ENCODE assay signal across 26 cellular contexts in genomic region chr2:106339156-106339555, GRCh38.
"Had no signal": no experiment of that assay in that cellular context is flagged by ENCODE, and none has a peak within 500 bp of the region (broad histone marks: within the 10 kb centered on the region; RNA-seq: fewer than 3 reads in every experiment).

No MANE protein-coding gene starts in this region.

- H3K4me1 ChIP-seq: ascending aorta, body of pancreas, SJCRH30 had no signal

- H3K4me3 ChIP-seq: ascending aorta, body of pancreas, Peyer's patch, SJCRH30 had no signal

- H3K27me3 ChIP-seq: ascending aorta, body of pancreas, Peyer's patch, SJCRH30 had no signal

- H3K27ac ChIP-seq: ascending aorta, body of pancreas, Peyer's patch, RWPE1, SJCRH30 had no signal

- ATAC-seq: activated CD8-positive, alpha-beta memory T cell treated with anti-CD3 and anti-CD28 coated beads, Interleukin-2, amount 10 ng/mL, durations not matched to agents 7 days and 5 days; activated naive CD4-positive, alpha-beta T cell treated with anti-CD3 and anti-CD28 coated beads, Interleukin-2, amount 50 U/mL, for 72 hours; activated naive CD8-positive, alpha-beta T cell treated with anti-CD3 and anti-CD28 coated beads, Interleukin-2, amount 50 U/mL, for 24 hours; body of pancreas had no signal

- DNase-seq: activated B cell treated with CpG ODN at 0.5 μM for 24 hours; activated CD4-positive, alpha-beta T cell treated with anti-CD3 and anti-CD28 coated beads for 1 hour; activated CD4-positive, alpha-beta T cell treated with anti-CD3 and anti-CD28 coated beads, Interleukin-2, amount 10 ng/mL, durations not matched to agents 24 days and 14 days; activated CD4-positive, alpha-beta T cell treated with anti-CD3 and anti-CD28 coated beads, Interleukin-2, amount 50 U/mL, for 48 hours; activated CD8-positive, alpha-beta memory T cell treated with anti-CD3 and anti-CD28 coated beads, Interleukin-2, amount 10 ng/mL, durations not matched to agents 7 days and 5 days; activated effector memory CD4-positive, alpha-beta T cell treated with anti-CD3 and anti-CD28 coated beads, Interleukin-2, amount 50 U/mL, for 16 hours; activated naive CD4-positive, alpha-beta T cell treated with Interleukin-2 at 50 U/mL for 16 hours; activated naive CD8-positive, alpha-beta T cell treated with anti-CD3 and anti-CD28 coated beads, Interleukin-2, amount 50 U/mL, for 24 hours; activated T-cell treated with anti-CD3 and anti-CD28 coated beads, Interleukin-2, amount 50 U/mL, for 24 hours; amniotic stem cell; body of pancreas; KBM-7; NCI-H1048; NCI-H1417; NCI-H1930; NCI-H2107; NCI-H2171 treated with DMSO at 0.1 percent for 48 hours; NCI-H226; NCI-H526; Peyer's patch; Right ventricle myocardium superior; SJCRH30; SW 1271 had no signal

- H3K36me3 ChIP-seq: ascending aorta, Peyer's patch, SJCRH30 had no signal

- H3K9me3 ChIP-seq: ascending aorta, body of pancreas, Peyer's patch, SJCRH30 had no signal
